Comparison of ENCODE assay signal across 1 cellular context in the genomic region with DNA sequence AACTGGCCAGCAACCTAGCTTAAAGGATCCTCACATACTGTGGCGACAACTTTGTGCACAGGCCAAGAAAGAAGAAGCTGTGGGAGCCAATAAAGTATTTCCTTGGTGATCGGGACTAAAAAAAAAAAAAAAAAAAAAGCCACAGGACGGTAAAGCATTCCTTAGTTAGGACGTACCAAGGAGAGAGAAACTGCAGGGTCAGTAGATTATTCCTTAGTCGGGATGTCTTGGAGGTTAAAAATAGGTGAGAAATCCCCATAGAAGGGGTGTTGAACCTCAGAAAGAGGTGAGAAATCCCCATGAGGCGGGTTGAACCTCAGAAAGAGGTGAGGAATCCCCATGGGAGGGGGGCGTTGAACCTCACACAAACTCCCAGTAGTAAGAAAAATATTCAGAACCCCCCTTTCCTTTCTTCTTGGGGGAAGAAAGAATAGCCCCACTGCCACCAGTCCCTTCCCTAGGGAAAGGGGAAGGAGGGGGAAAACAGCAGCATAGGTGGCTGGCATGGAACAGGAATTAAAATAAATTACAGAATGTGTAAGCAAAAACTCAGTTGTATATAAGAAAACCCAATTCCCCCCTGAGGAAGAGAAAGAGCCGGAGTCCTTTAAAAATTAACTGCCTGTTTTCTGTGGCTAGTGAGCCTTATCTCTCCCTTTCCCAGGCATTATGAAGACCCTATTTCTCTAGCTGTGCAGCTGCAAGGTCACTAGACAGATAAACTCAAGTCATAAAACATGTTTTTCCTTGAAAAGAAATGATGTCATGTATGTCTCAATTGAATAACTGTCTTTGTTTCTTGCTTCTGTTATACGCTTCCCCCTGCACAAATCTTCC.
TF ChIP-seq lines count a peak whose summit lies in the region.

No MANE protein-coding gene starts in this region.

TF ChIP-seq in HepG2, 621 proteins besides CTCF, POLR2A, EP300 and RAD21:
- TF ChIP-seq ZNF547 (CRISPR knock-in tag; IDR thresholded peaks at IDR 0.05) (no peak), PAWR (CRISPR knock-in tag; IDR thresholded peaks at IDR 0.05; ENCODE audit: borderline replicate concordance) (no peak), ZBTB38 (CRISPR knock-in tag; IDR thresholded peaks at IDR 0.05) (no peak), FOSL1 (CRISPR knock-in tag; IDR thresholded peaks at IDR 0.05; ENCODE audit: borderline replicate concordance) (no peak), HNRNPH1 (optimal IDR thresholded peaks at IDR 0.05; ENCODE audit: low read depth, low read length) (no peak), FOXA1 (IDR thresholded peaks at IDR 0.05) (no peak), FOXA1 (CRISPR knock-in tag; IDR thresholded peaks at IDR 0.05) (no peak), SIN3B (IDR thresholded peaks at IDR 0.05; ENCODE audit: low read length) (no peak), ZNF709 (CRISPR knock-in tag; IDR thresholded peaks at IDR 0.05) (no peak), MED8 (CRISPR knock-in tag; IDR thresholded peaks at IDR 0.05; ENCODE audit: insufficient replicate concordance) (no peak)
- TF ChIP-seq, protein P1, sequence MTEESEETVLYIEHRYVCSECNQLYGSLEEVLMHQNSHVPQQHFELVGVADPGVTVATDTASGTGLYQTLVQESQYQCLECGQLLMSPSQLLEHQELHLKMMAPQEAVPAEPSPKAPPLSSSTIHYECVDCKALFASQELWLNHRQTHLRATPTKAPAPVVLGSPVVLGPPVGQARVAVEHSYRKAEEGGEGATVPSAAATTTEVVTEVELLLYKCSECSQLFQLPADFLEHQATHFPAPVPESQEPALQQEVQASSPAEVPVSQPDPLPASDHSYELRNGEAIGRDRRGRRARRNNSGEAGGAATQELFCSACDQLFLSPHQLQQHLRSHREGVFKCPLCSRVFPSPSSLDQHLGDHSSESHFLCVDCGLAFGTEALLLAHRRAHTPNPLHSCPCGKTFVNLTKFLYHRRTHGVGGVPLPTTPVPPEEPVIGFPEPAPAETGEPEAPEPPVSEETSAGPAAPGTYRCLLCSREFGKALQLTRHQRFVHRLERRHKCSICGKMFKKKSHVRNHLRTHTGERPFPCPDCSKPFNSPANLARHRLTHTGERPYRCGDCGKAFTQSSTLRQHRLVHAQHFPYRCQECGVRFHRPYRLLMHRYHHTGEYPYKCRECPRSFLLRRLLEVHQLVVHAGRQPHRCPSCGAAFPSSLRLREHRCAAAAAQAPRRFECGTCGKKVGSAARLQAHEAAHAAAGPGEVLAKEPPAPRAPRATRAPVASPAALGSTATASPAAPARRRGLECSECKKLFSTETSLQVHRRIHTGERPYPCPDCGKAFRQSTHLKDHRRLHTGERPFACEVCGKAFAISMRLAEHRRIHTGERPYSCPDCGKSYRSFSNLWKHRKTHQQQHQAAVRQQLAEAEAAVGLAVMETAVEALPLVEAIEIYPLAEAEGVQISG (CRISPR knock-in tag; IDR thresholded peaks at IDR 0.05), result no peak
- TF ChIP-seq, protein P2, sequence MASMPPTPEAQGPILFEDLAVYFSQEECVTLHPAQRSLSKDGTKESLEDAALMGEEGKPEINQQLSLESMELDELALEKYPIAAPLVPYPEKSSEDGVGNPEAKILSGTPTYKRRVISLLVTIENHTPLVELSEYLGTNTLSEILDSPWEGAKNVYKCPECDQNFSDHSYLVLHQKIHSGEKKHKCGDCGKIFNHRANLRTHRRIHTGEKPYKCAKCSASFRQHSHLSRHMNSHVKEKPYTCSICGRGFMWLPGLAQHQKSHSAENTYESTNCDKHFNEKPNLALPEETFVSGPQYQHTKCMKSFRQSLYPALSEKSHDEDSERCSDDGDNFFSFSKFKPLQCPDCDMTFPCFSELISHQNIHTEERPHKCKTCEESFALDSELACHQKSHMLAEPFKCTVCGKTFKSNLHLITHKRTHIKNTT (CRISPR knock-in tag; IDR thresholded peaks at IDR 0.05), result no peak
- TF ChIP-seq, protein P3, sequence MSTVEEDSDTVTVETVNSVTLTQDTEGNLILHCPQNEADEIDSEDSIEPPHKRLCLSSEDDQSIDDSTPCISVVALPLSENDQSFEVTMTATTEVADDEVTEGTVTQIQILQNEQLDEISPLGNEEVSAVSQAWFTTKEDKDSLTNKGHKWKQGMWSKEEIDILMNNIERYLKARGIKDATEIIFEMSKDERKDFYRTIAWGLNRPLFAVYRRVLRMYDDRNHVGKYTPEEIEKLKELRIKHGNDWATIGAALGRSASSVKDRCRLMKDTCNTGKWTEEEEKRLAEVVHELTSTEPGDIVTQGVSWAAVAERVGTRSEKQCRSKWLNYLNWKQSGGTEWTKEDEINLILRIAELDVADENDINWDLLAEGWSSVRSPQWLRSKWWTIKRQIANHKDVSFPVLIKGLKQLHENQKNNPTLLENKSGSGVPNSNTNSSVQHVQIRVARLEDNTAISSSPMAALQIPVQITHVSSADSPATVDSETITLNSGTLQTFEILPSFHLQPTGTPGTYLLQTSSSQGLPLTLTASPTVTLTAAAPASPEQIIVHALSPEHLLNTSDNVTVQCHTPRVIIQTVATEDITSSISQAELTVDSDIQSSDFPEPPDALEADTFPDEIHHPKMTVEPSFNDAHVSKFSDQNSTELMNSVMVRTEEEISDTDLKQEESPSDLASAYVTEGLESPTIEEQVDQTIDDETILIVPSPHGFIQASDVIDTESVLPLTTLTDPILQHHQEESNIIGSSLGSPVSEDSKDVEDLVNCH (CRISPR knock-in tag; IDR thresholded peaks at IDR 0.05), result no peak
- TF ChIP-seq, protein P4, sequence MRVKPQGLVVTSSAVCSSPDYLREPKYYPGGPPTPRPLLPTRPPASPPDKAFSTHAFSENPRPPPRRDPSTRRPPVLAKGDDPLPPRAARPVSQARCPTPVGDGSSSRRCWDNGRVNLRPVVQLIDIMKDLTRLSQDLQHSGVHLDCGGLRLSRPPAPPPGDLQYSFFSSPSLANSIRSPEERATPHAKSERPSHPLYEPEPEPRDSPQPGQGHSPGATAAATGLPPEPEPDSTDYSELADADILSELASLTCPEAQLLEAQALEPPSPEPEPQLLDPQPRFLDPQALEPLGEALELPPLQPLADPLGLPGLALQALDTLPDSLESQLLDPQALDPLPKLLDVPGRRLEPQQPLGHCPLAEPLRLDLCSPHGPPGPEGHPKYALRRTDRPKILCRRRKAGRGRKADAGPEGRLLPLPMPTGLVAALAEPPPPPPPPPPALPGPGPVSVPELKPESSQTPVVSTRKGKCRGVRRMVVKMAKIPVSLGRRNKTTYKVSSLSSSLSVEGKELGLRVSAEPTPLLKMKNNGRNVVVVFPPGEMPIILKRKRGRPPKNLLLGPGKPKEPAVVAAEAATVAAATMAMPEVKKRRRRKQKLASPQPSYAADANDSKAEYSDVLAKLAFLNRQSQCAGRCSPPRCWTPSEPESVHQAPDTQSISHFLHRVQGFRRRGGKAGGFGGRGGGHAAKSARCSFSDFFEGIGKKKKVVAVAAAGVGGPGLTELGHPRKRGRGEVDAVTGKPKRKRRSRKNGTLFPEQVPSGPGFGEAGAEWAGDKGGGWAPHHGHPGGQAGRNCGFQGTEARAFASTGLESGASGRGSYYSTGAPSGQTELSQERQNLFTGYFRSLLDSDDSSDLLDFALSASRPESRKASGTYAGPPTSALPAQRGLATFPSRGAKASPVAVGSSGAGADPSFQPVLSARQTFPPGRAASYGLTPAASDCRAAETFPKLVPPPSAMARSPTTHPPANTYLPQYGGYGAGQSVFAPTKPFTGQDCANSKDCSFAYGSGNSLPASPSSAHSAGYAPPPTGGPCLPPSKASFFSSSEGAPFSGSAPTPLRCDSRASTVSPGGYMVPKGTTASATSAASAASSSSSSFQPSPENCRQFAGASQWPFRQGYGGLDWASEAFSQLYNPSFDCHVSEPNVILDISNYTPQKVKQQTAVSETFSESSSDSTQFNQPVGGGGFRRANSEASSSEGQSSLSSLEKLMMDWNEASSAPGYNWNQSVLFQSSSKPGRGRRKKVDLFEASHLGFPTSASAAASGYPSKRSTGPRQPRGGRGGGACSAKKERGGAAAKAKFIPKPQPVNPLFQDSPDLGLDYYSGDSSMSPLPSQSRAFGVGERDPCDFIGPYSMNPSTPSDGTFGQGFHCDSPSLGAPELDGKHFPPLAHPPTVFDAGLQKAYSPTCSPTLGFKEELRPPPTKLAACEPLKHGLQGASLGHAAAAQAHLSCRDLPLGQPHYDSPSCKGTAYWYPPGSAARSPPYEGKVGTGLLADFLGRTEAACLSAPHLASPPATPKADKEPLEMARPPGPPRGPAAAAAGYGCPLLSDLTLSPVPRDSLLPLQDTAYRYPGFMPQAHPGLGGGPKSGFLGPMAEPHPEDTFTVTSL (CRISPR knock-in tag; IDR thresholded peaks at IDR 0.05; ENCODE audit: borderline replicate concordance), result no peak
- TF ChIP-seq, protein P5, sequence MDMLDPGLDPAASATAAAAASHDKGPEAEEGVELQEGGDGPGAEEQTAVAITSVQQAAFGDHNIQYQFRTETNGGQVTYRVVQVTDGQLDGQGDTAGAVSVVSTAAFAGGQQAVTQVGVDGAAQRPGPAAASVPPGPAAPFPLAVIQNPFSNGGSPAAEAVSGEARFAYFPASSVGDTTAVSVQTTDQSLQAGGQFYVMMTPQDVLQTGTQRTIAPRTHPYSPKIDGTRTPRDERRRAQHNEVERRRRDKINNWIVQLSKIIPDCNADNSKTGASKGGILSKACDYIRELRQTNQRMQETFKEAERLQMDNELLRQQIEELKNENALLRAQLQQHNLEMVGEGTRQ (IDR thresholded peaks at IDR 0.05; ENCODE audit: low read depth, low read length), result no peak
- TF ChIP-seq, protein P5 (CRISPR knock-in tag; IDR thresholded peaks at IDR 0.05; ENCODE audit: borderline replicate concordance), result no peak
TF ChIP-seq in HepG2: peak in this region for 0.
